In genomic region chr6:36888654-36889481, GRCh38 we compare ENCODE assay signal across 1 cellular context.
TF ChIP-seq lines count a peak whose summit lies in the region.

No MANE protein-coding gene starts in this region.

TF ChIP-seq in K562, 482 proteins besides CTCF, POLR2A, EP300 and RAD21 (continued from another document and continues in another):
- no peak for TF ChIP-seq CREB3L1 (IDR thresholded peaks at IDR 0.05; ENCODE audit: borderline replicate concordance, low read depth)
- TF ChIP-seq, protein P1, sequence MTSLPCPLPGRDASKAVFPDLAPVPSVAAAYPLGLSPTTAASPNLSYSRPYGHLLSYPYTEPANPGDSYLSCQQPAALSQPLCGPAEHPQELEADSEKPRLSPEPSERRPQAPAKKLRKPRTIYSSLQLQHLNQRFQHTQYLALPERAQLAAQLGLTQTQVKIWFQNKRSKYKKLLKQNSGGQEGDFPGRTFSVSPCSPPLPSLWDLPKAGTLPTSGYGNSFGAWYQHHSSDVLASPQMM (CRISPR knock-in tag; IDR thresholded peaks at IDR 0.05), result no peak
- TF ChIP-seq HLTF (IDR thresholded peaks at IDR 0.05), result 0 out of 2 replicates have a peak, but pooled peaks have one; percentile 63
- no peak for TF ChIP-seq RBM15 (IDR thresholded peaks at IDR 0.05; ENCODE audit: insufficient read depth, low read length)
- peak; percentile 94 for TF ChIP-seq ARID1B (IDR thresholded peaks at IDR 0.05)
- TF ChIP-seq MBD2 (IDR thresholded peaks at IDR 0.05; ENCODE audit: borderline replicate concordance, low read depth), result 0 out of 2 replicates have a peak, but pooled peaks have one; percentile 50
- peak; percentile 61 to 67; a peak in 2 of 4 replicates for TF ChIP-seq ARNT (IDR thresholded peaks at IDR 0.05)
- no peak for TF ChIP-seq ZBTB33 (CRISPR knock-in tag; IDR thresholded peaks at IDR 0.05)
- TF ChIP-seq DACH1 (IDR thresholded peaks at IDR 0.05; ENCODE audit: partially characterized antibody), result peak; percentile 98
- TF ChIP-seq DPF2 (IDR thresholded peaks at IDR 0.05), result peak; percentile 97
- TF ChIP-seq KLF10 (CRISPR knock-in tag; IDR thresholded peaks at IDR 0.05), result no peak
- no peak for TF ChIP-seq ZNF121 (CRISPR knock-in tag; conservative IDR thresholded peaks at IDR 0.05)
- TF ChIP-seq ZNF584 (CRISPR knock-in tag; IDR thresholded peaks at IDR 0.05; ENCODE audit: low read depth), result no peak
- TF ChIP-seq MXI1 (IDR thresholded peaks at IDR 0.05; ENCODE audit: low read depth, low read length), result peak; percentile 34; the same call in 1 of the 2 replicates
- TF ChIP-seq ZNF384 (IDR thresholded peaks at IDR 0.05; ENCODE audit: low read depth, low read length), result peak; percentile 96
- TF ChIP-seq TBP (optimal IDR thresholded peaks at IDR 0.05; ENCODE audit: low read depth, low read length), result peak; percentile 73
- TF ChIP-seq, protein P2, sequence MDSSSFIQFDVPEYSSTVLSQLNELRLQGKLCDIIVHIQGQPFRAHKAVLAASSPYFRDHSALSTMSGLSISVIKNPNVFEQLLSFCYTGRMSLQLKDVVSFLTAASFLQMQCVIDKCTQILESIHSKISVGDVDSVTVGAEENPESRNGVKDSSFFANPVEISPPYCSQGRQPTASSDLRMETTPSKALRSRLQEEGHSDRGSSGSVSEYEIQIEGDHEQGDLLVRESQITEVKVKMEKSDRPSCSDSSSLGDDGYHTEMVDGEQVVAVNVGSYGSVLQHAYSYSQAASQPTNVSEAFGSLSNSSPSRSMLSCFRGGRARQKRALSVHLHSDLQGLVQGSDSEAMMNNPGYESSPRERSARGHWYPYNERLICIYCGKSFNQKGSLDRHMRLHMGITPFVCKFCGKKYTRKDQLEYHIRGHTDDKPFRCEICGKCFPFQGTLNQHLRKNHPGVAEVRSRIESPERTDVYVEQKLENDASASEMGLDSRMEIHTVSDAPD (CRISPR knock-in tag; IDR thresholded peaks at IDR 0.05), result no peak
- TF ChIP-seq NFYB (IDR thresholded peaks at IDR 0.05; ENCODE audit: extremely low read depth, insufficient read length), result no peak
- peak; percentile 79; the same call in 1 of the 2 replicates for TF ChIP-seq HDGF (IDR thresholded peaks at IDR 0.05)
- TF ChIP-seq UBTF (IDR thresholded peaks at IDR 0.05; ENCODE audit: borderline replicate concordance in 1 of 2, low read depth in 2 of 2, low read length in 2 of 2), result 0 out of 4 replicates have a peak, but pooled peaks of 1 of the 2 experiments have one; percentile 33
- TF ChIP-seq ZNF124 (CRISPR knock-in tag; IDR thresholded peaks at IDR 0.05), result no peak
- TF ChIP-seq, protein P3, sequence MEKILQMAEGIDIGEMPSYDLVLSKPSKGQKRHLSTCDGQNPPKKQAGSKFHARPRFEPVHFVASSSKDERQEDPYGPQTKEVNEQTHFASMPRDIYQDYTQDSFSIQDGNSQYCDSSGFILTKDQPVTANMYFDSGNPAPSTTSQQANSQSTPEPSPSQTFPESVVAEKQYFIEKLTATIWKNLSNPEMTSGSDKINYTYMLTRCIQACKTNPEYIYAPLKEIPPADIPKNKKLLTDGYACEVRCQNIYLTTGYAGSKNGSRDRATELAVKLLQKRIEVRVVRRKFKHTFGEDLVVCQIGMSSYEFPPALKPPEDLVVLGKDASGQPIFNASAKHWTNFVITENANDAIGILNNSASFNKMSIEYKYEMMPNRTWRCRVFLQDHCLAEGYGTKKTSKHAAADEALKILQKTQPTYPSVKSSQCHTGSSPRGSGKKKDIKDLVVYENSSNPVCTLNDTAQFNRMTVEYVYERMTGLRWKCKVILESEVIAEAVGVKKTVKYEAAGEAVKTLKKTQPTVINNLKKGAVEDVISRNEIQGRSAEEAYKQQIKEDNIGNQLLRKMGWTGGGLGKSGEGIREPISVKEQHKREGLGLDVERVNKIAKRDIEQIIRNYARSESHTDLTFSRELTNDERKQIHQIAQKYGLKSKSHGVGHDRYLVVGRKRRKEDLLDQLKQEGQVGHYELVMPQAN (IDR thresholded peaks at IDR 0.05; ENCODE audit: borderline replicate concordance), result 0 out of 2 replicates have a peak, but pooled peaks have one; percentile 22
- TF ChIP-seq, protein P4, sequence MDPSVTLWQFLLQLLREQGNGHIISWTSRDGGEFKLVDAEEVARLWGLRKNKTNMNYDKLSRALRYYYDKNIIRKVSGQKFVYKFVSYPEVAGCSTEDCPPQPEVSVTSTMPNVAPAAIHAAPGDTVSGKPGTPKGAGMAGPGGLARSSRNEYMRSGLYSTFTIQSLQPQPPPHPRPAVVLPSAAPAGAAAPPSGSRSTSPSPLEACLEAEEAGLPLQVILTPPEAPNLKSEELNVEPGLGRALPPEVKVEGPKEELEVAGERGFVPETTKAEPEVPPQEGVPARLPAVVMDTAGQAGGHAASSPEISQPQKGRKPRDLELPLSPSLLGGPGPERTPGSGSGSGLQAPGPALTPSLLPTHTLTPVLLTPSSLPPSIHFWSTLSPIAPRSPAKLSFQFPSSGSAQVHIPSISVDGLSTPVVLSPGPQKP (CRISPR knock-in tag; IDR thresholded peaks at IDR 0.05), result no peak
- no peak for TF ChIP-seq ZBTB5 (IDR thresholded peaks at IDR 0.05)
- TF ChIP-seq GATAD2A (IDR thresholded peaks at IDR 0.05), result peak; percentile 40; the same call in 1 of the 2 replicates
- TF ChIP-seq BCOR (IDR thresholded peaks at IDR 0.05), result peak; percentile 70; the same call in 1 of the 2 replicates
- 0 out of 2 replicates have a peak, but pooled peaks have one; percentile 33 for TF ChIP-seq TSC22D4 (tag; IDR thresholded peaks at IDR 0.05)
- TF ChIP-seq, protein P5, sequence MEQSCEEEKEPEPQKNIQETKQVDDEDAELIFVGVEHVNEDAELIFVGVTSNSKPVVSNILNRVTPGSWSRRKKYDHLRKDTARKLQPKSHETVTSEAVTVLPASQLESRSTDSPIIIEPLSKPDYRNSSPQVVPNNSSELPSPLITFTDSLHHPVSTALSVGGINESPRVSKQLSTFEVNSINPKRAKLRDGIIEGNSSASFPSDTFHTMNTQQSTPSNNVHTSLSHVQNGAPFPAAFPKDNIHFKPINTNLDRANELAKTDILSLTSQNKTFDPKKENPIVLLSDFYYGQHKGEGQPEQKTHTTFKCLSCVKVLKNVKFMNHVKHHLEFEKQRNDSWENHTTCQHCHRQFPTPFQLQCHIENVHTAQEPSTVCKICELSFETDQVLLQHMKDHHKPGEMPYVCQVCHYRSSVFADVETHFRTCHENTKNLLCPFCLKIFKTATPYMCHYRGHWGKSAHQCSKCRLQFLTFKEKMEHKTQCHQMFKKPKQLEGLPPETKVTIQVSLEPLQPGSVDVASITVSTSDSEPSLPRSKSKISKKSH (CRISPR knock-in tag; IDR thresholded peaks at IDR 0.05), result no peak
- peak; percentile 78 for TF ChIP-seq KLF16 (IDR thresholded peaks at IDR 0.05)
- peak; percentile 52; the same call in 1 of the 2 replicates for TF ChIP-seq SMARCA5 (IDR thresholded peaks at IDR 0.05)
- TF ChIP-seq, protein P6, sequence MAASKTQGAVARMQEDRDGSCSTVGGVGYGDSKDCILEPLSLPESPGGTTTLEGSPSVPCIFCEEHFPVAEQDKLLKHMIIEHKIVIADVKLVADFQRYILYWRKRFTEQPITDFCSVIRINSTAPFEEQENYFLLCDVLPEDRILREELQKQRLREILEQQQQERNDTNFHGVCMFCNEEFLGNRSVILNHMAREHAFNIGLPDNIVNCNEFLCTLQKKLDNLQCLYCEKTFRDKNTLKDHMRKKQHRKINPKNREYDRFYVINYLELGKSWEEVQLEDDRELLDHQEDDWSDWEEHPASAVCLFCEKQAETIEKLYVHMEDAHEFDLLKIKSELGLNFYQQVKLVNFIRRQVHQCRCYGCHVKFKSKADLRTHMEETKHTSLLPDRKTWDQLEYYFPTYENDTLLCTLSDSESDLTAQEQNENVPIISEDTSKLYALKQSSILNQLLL (CRISPR knock-in tag; IDR thresholded peaks at IDR 0.05; ENCODE audit: borderline replicate concordance), result no peak
- peak; percentile 45; the same call in 1 of the 2 replicates for TF ChIP-seq MIER1 (IDR thresholded peaks at IDR 0.05; ENCODE audit: low read depth)
- TF ChIP-seq BRCA1 (IDR thresholded peaks at IDR 0.05), result no peak
- TF ChIP-seq BRCA1 (CRISPR knock-in tag; IDR thresholded peaks at IDR 0.05), result no peak
- TF ChIP-seq SRSF3 (IDR thresholded peaks at IDR 0.05; ENCODE audit: insufficient read depth, low read length), result no peak
- TF ChIP-seq HDAC1 (IDR thresholded peaks at IDR 0.05), result peak; percentile 60 to 87; a peak in 2 of 4 replicates
- TF ChIP-seq HMGXB4 (CRISPR knock-in tag; IDR thresholded peaks at IDR 0.05), result no peak
- 0 out of 2 replicates have a peak, but pooled peaks have one; percentile 24 for TF ChIP-seq MYNN (IDR thresholded peaks at IDR 0.05)
- TF ChIP-seq MYNN (CRISPR knock-in tag; IDR thresholded peaks at IDR 0.05), result no peak
- TF ChIP-seq JUNB (CRISPR knock-in tag; conservative IDR thresholded peaks at IDR 0.05), result 0 out of 2 replicates have a peak, but pooled peaks have one; percentile 26
